In genomic region chr2:121755237-121756111, GRCh38 we compare ENCODE assay signal across 1 cellular context.
TF ChIP-seq lines count a peak whose summit lies in the region.

Gene TSN, plus strand, starts transcription at chr2:121755651. Its CDS starts 129 bp downstream, at chr2:121755780.

TF ChIP-seq in HepG2, 621 proteins besides CTCF, POLR2A, EP300 and RAD21 (continued from another document and continues in another):
- TF ChIP-seq, protein P1, sequence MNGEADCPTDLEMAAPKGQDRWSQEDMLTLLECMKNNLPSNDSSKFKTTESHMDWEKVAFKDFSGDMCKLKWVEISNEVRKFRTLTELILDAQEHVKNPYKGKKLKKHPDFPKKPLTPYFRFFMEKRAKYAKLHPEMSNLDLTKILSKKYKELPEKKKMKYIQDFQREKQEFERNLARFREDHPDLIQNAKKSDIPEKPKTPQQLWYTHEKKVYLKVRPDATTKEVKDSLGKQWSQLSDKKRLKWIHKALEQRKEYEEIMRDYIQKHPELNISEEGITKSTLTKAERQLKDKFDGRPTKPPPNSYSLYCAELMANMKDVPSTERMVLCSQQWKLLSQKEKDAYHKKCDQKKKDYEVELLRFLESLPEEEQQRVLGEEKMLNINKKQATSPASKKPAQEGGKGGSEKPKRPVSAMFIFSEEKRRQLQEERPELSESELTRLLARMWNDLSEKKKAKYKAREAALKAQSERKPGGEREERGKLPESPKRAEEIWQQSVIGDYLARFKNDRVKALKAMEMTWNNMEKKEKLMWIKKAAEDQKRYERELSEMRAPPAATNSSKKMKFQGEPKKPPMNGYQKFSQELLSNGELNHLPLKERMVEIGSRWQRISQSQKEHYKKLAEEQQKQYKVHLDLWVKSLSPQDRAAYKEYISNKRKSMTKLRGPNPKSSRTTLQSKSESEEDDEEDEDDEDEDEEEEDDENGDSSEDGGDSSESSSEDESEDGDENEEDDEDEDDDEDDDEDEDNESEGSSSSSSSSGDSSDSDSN (CRISPR knock-in tag; IDR thresholded peaks at IDR 0.05): peak; percentile 84
- TF ChIP-seq, protein P2, sequence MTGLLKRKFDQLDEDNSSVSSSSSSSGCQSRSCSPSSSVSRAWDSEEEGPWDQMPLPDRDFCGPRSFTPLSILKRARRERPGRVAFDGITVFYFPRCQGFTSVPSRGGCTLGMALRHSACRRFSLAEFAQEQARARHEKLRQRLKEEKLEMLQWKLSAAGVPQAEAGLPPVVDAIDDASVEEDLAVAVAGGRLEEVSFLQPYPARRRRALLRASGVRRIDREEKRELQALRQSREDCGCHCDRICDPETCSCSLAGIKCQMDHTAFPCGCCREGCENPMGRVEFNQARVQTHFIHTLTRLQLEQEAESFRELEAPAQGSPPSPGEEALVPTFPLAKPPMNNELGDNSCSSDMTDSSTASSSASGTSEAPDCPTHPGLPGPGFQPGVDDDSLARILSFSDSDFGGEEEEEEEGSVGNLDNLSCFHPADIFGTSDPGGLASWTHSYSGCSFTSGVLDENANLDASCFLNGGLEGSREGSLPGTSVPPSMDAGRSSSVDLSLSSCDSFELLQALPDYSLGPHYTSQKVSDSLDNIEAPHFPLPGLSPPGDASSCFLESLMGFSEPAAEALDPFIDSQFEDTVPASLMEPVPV (CRISPR knock-in tag; IDR thresholded peaks at IDR 0.05): peak; percentile 29
- TF ChIP-seq ZNF740 (CRISPR knock-in tag; IDR thresholded peaks at IDR 0.05): 0 out of 2 replicates have a peak, but pooled peaks have one; percentile 77
- no peak for TF ChIP-seq GATA4 (IDR thresholded peaks at IDR 0.05; ENCODE audit: borderline replicate concordance, low read depth)
- TF ChIP-seq CHCHD3 (CRISPR knock-in tag; IDR thresholded peaks at IDR 0.05): 0 out of 2 replicates have a peak, but pooled peaks have one; percentile 70
- TF ChIP-seq ZNF577 (CRISPR knock-in tag; IDR thresholded peaks at IDR 0.05; ENCODE audit: borderline replicate concordance, low read depth): no peak
- peak; percentile 99 for TF ChIP-seq HBP1 (CRISPR knock-in tag; IDR thresholded peaks at IDR 0.05; ENCODE audit: low read depth)
- TF ChIP-seq ARHGAP35 (CRISPR knock-in tag; IDR thresholded peaks at IDR 0.05; ENCODE audit: borderline replicate concordance): peak; percentile 95; the same call in 1 of the 2 replicates
- TF ChIP-seq HNRNPLL (IDR thresholded peaks at IDR 0.05; ENCODE audit: low read depth, low read length, poor library complexity, severe bottlenecking): peak; percentile 98
- TF ChIP-seq MTF1 (CRISPR knock-in tag; IDR thresholded peaks at IDR 0.05): no peak
- TF ChIP-seq HNF4G (IDR thresholded peaks at IDR 0.05; ENCODE audit: borderline replicate concordance, low read depth, low read length): peak; percentile 60; the same call in 1 of the 2 replicates
- peak; percentile 58; the same call in 1 of the 2 replicates for TF ChIP-seq HNF4G (CRISPR knock-in tag; IDR thresholded peaks at IDR 0.05; ENCODE audit: borderline replicate concordance, low read depth)
- no peak for TF ChIP-seq ZBTB1 (CRISPR knock-in tag; IDR thresholded peaks at IDR 0.05; ENCODE audit: borderline replicate concordance)
- TF ChIP-seq ARID3A (IDR thresholded peaks at IDR 0.05; ENCODE audit: low read depth, low read length): no peak
- peak; percentile 98; the same call in 1 of the 2 replicates for TF ChIP-seq E2F2 (CRISPR knock-in tag; IDR thresholded peaks at IDR 0.05; ENCODE audit: borderline replicate concordance)
- TF ChIP-seq THAP11 (CRISPR knock-in tag; IDR thresholded peaks at IDR 0.05): peak; percentile 97
- TF ChIP-seq FIP1L1 (IDR thresholded peaks at IDR 0.05; ENCODE audit: borderline replicate concordance, insufficient read depth, low read depth, low read length): 0 out of 2 replicates have a peak, but pooled peaks have one; percentile 35
- TF ChIP-seq ZNF580 (CRISPR knock-in tag; IDR thresholded peaks at IDR 0.05; ENCODE audit: borderline replicate concordance, low read depth): peak; percentile 80; the same call in 1 of the 2 replicates
- peak; percentile 87 for TF ChIP-seq YY1 (IDR thresholded peaks at IDR 0.05; ENCODE audit: insufficient read depth, insufficient replicate concordance, low read depth, low read length)
- TF ChIP-seq ZSCAN20 (CRISPR knock-in tag; IDR thresholded peaks at IDR 0.05; ENCODE audit: borderline replicate concordance): peak; percentile 75; the same call in 1 of the 2 replicates
- no peak for TF ChIP-seq ZBTB40 (IDR thresholded peaks at IDR 0.05)
- TF ChIP-seq ZBTB40 (CRISPR knock-in tag; IDR thresholded peaks at IDR 0.05): peak; percentile 85
- TF ChIP-seq, protein P3, sequence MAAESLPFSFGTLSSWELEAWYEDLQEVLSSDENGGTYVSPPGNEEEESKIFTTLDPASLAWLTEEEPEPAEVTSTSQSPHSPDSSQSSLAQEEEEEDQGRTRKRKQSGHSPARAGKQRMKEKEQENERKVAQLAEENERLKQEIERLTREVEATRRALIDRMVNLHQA (CRISPR knock-in tag; IDR thresholded peaks at IDR 0.05): peak; percentile 47; the same call in 1 of the 2 replicates
- TF ChIP-seq ZC3H13 (CRISPR knock-in tag; IDR thresholded peaks at IDR 0.05): peak; percentile 81
- peak; percentile 80 for TF ChIP-seq SRF (IDR thresholded peaks at IDR 0.05; ENCODE audit: low read depth, low read length)
- TF ChIP-seq ZNF563 (CRISPR knock-in tag; IDR thresholded peaks at IDR 0.05): peak; percentile 73; the same call in 1 of the 2 replicates
- TF ChIP-seq JDP2 (CRISPR knock-in tag; IDR thresholded peaks at IDR 0.05; ENCODE audit: borderline replicate concordance): no peak; the same call in 1 of the 2 replicates
- no peak for TF ChIP-seq CERS6 (CRISPR knock-in tag; IDR thresholded peaks at IDR 0.05)
- TF ChIP-seq, protein P4, sequence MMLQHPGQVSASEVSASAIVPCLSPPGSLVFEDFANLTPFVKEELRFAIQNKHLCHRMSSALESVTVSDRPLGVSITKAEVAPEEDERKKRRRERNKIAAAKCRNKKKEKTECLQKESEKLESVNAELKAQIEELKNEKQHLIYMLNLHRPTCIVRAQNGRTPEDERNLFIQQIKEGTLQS (CRISPR knock-in tag; IDR thresholded peaks at IDR 0.05): peak; percentile 64; the same call in 1 of the 2 replicates
- TF ChIP-seq STAG1 (CRISPR knock-in tag; IDR thresholded peaks at IDR 0.05): no peak; the same call in 1 of the 2 replicates
- TF ChIP-seq KLF12 (CRISPR knock-in tag; IDR thresholded peaks at IDR 0.05; ENCODE audit: borderline replicate concordance): peak; percentile 96
- TF ChIP-seq ZNF383 (CRISPR knock-in tag; IDR thresholded peaks at IDR 0.05; ENCODE audit: borderline replicate concordance): no peak
- TF ChIP-seq ZNF292 (CRISPR knock-in tag; IDR thresholded peaks at IDR 0.05; ENCODE audit: borderline replicate concordance, low read depth): peak; percentile 41; the same call in 1 of the 2 replicates
- TF ChIP-seq SCMH1 (CRISPR knock-in tag; IDR thresholded peaks at IDR 0.05; ENCODE audit: borderline replicate concordance): no peak
- TF ChIP-seq RORA (CRISPR knock-in tag; IDR thresholded peaks at IDR 0.05): no peak
- TF ChIP-seq HCFC1 (IDR thresholded peaks at IDR 0.05; ENCODE audit: low read depth, low read length): peak; percentile 92
- TF ChIP-seq TBX2 (CRISPR knock-in tag; IDR thresholded peaks at IDR 0.05; ENCODE audit: borderline replicate concordance): peak; percentile 86
- no peak for TF ChIP-seq CENPX (CRISPR knock-in tag; IDR thresholded peaks at IDR 0.05)
